1 cellular context compared by ENCODE assay signal in genomic region chr13:110562696-110563462, GRCh38.
TF ChIP-seq lines count a peak whose summit lies in the region.

No MANE protein-coding gene starts in this region.

TF ChIP-seq in H1, 55 proteins besides CTCF, POLR2A, EP300 and RAD21:
- peak; percentile 11 for TF ChIP-seq EZH2 (IDR thresholded peaks at IDR 0.05; ENCODE audit: low read depth, low read length, severe bottlenecking)
- TF ChIP-seq, protein P1, sequence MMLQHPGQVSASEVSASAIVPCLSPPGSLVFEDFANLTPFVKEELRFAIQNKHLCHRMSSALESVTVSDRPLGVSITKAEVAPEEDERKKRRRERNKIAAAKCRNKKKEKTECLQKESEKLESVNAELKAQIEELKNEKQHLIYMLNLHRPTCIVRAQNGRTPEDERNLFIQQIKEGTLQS (IDR thresholded peaks at IDR 0.05; ENCODE audit: insufficient read depth, low read depth, low read length): no peak
- no peak for TF ChIP-seq POLR2AphosphoS5 (IDR thresholded peaks at IDR 0.05; ENCODE audit: low read depth, low read length)
- no peak for TF ChIP-seq CREB1 (IDR thresholded peaks at IDR 0.05)
- TF ChIP-seq KDM1A (IDR thresholded peaks at IDR 0.05; ENCODE audit: borderline replicate concordance, low read length): no peak
- TF ChIP-seq TEAD4 (IDR thresholded peaks at IDR 0.05; ENCODE audit: low read depth, low read length): 0 out of 2 replicates have a peak, but pooled peaks have one; percentile 42
- 0 out of 2 replicates have a peak, but pooled peaks have one; percentile 22 for TF ChIP-seq CEBPB (IDR thresholded peaks at IDR 0.05; ENCODE audit: low read depth, low read length)
- no peak for TF ChIP-seq SP2 (IDR thresholded peaks at IDR 0.05; ENCODE audit: low read length)
- no peak for TF ChIP-seq CBX8 (IDR thresholded peaks at IDR 0.05; ENCODE audit: borderline replicate concordance, low read depth, low read length)
